Comparison of ENCODE assay signal across 1 cellular context in the genomic region with DNA sequence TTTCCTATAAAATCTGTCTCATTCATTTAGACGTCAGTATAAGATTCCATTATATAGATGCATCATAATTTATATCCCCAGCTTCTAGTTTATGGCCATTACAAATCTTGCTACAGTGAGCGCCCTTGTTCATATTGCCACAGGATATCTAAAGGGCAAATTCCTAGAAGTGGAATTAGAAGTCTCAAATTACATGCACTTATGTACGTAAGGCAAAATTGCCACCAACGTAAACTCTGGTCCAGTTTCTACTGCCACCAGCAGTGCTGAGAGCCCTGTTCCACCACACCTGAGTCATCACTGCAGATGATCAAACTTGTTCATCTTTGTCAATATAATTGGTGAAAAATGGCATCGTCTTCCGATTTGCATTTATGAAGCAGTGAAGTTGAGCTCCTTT.
TF ChIP-seq lines count a peak whose summit lies in the region.

No MANE protein-coding gene starts in this region.

TF ChIP-seq in HepG2, 621 proteins besides CTCF, POLR2A, EP300 and RAD21 (continued from another document):
- TF ChIP-seq, protein P1, sequence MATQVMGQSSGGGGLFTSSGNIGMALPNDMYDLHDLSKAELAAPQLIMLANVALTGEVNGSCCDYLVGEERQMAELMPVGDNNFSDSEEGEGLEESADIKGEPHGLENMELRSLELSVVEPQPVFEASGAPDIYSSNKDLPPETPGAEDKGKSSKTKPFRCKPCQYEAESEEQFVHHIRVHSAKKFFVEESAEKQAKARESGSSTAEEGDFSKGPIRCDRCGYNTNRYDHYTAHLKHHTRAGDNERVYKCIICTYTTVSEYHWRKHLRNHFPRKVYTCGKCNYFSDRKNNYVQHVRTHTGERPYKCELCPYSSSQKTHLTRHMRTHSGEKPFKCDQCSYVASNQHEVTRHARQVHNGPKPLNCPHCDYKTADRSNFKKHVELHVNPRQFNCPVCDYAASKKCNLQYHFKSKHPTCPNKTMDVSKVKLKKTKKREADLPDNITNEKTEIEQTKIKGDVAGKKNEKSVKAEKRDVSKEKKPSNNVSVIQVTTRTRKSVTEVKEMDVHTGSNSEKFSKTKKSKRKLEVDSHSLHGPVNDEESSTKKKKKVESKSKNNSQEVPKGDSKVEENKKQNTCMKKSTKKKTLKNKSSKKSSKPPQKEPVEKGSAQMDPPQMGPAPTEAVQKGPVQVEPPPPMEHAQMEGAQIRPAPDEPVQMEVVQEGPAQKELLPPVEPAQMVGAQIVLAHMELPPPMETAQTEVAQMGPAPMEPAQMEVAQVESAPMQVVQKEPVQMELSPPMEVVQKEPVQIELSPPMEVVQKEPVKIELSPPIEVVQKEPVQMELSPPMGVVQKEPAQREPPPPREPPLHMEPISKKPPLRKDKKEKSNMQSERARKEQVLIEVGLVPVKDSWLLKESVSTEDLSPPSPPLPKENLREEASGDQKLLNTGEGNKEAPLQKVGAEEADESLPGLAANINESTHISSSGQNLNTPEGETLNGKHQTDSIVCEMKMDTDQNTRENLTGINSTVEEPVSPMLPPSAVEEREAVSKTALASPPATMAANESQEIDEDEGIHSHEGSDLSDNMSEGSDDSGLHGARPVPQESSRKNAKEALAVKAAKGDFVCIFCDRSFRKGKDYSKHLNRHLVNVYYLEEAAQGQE (IDR thresholded peaks at IDR 0.05; ENCODE audit: borderline replicate concordance in 1 of 2, low read depth in 1 of 2, low read length in 2 of 2): no peak
- TF ChIP-seq ZFP1 (CRISPR knock-in tag; IDR thresholded peaks at IDR 0.05): no peak
- no peak for TF ChIP-seq ZKSCAN5 (CRISPR knock-in tag; IDR thresholded peaks at IDR 0.05)
- TF ChIP-seq ZKSCAN1 (IDR thresholded peaks at IDR 0.05; ENCODE audit: low read length): no peak
- TF ChIP-seq RARA (CRISPR knock-in tag; IDR thresholded peaks at IDR 0.05): peak; percentile 71
- TF ChIP-seq ZNF761 (CRISPR knock-in tag; conservative IDR thresholded peaks at IDR 0.05): no peak
- TF ChIP-seq ZNF484 (CRISPR knock-in tag; IDR thresholded peaks at IDR 0.05; ENCODE audit: borderline replicate concordance, low read depth): no peak
- no peak; the same call in 1 of the 2 replicates for TF ChIP-seq SALL1 (CRISPR knock-in tag; IDR thresholded peaks at IDR 0.05)
- TF ChIP-seq, protein P2, sequence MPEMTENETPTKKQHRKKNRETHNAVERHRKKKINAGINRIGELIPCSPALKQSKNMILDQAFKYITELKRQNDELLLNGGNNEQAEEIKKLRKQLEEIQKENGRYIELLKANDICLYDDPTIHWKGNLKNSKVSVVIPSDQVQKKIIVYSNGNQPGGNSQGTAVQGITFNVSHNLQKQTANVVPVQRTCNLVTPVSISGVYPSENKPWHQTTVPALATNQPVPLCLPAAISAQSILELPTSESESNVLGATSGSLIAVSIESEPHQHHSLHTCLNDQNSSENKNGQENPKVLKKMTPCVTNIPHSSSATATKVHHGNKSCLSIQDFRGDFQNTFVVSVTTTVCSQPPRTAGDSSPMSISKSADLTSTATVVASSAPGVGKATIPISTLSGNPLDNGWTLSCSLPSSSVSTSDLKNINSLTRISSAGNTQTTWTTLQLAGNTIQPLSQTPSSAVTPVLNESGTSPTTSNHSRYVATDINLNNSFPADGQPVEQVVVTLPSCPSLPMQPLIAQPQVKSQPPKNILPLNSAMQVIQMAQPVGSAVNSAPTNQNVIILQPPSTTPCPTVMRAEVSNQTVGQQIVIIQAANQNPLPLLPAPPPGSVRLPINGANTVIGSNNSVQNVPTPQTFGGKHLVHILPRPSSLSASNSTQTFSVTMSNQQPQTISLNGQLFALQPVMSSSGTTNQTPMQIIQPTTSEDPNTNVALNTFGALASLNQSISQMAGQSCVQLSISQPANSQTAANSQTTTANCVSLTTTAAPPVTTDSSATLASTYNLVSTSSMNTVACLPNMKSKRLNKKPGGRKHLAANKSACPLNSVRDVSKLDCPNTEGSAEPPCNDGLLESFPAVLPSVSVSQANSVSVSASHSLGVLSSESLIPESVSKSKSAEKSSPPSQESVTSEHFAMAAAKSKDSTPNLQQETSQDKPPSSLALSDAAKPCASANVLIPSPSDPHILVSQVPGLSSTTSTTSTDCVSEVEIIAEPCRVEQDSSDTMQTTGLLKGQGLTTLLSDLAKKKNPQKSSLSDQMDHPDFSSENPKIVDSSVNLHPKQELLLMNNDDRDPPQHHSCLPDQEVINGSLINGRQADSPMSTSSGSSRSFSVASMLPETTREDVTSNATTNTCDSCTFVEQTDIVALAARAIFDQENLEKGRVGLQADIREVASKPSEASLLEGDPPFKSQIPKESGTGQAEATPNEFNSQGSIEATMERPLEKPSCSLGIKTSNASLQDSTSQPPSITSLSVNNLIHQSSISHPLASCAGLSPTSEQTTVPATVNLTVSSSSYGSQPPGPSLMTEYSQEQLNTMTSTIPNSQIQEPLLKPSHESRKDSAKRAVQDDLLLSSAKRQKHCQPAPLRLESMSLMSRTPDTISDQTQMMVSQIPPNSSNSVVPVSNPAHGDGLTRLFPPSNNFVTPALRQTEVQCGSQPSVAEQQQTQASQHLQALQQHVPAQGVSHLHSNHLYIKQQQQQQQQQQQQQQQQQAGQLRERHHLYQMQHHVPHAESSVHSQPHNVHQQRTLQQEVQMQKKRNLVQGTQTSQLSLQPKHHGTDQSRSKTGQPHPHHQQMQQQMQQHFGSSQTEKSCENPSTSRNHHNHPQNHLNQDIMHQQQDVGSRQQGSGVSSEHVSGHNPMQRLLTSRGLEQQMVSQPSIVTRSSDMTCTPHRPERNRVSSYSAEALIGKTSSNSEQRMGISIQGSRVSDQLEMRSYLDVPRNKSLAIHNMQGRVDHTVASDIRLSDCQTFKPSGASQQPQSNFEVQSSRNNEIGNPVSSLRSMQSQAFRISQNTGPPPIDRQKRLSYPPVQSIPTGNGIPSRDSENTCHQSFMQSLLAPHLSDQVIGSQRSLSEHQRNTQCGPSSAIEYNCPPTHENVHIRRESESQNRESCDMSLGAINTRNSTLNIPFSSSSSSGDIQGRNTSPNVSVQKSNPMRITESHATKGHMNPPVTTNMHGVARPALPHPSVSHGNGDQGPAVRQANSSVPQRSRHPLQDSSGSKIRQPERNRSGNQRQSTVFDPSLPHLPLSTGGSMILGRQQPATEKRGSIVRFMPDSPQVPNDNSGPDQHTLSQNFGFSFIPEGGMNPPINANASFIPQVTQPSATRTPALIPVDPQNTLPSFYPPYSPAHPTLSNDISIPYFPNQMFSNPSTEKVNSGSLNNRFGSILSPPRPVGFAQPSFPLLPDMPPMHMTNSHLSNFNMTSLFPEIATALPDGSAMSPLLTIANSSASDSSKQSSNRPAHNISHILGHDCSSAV (CRISPR knock-in tag; IDR thresholded peaks at IDR 0.05; ENCODE audit: borderline replicate concordance): no peak
- TF ChIP-seq, protein P3, sequence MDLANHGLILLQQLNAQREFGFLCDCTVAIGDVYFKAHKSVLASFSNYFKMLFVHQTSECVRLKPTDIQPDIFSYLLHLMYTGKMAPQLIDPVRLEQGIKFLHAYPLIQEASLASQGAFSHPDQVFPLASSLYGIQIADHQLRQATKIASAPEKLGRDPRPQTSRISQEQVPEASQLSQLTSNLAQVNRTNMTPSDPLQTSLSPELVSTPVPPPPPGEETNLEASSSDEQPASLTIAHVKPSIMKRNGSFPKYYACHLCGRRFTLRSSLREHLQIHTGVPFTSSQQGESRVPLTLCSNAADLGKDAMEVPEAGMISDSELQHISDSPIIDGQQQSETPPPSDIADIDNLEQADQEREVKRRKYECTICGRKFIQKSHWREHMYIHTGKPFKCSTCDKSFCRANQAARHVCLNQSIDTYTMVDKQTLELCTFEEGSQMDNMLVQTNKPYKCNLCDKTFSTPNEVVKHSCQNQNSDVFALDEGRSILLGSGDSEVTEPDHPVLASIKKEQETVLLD (CRISPR knock-in tag; IDR thresholded peaks at IDR 0.05; ENCODE audit: low read depth): no peak
- TF ChIP-seq JUN (CRISPR knock-in tag; IDR thresholded peaks at IDR 0.05): no peak
- peak; percentile 31; the same call in 1 of the 2 replicates for TF ChIP-seq NCOR1 (IDR thresholded peaks at IDR 0.05; ENCODE audit: borderline replicate concordance, low read length)
- TF ChIP-seq FLYWCH1 (CRISPR knock-in tag; IDR thresholded peaks at IDR 0.05): no peak
- no peak for TF ChIP-seq EZH2 (conservative IDR thresholded peaks at IDR 0.05; ENCODE audit: low read depth, low read length)
- TF ChIP-seq, protein P4, sequence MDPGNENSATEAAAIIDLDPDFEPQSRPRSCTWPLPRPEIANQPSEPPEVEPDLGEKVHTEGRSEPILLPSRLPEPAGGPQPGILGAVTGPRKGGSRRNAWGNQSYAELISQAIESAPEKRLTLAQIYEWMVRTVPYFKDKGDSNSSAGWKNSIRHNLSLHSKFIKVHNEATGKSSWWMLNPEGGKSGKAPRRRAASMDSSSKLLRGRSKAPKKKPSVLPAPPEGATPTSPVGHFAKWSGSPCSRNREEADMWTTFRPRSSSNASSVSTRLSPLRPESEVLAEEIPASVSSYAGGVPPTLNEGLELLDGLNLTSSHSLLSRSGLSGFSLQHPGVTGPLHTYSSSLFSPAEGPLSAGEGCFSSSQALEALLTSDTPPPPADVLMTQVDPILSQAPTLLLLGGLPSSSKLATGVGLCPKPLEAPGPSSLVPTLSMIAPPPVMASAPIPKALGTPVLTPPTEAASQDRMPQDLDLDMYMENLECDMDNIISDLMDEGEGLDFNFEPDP (CRISPR knock-in tag; conservative IDR thresholded peaks at IDR 0.05): no peak
- TF ChIP-seq, protein P5, sequence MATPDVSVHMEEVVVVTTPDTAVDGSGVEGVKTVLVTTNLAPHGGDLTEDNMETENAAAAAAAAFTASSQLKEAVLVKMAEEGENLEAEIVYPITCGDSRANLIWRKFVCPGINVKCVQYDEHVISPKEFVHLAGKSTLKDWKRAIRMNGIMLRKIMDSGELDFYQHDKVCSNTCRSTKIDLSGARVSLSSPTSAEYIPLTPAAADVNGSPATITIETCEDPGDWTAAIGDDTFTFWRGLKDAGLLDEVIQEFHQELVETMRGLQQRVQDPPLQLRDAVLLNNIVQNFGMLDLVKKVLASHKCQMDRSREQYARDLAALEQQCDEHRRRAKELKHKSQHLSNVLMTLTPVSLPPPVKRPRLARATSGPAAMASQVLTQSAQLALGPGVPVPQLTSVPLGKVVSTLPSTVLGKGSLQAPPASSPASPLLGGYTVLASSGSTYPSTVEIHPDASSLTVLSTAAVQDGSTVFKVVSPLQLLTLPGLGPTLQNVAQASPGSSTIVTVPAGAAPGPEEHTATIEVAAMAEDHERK (CRISPR knock-in tag; IDR thresholded peaks at IDR 0.05; ENCODE audit: low read depth): no peak
- peak; percentile 87 for TF ChIP-seq BCL6 (CRISPR knock-in tag; IDR thresholded peaks at IDR 0.05)
- TF ChIP-seq, protein P6, sequence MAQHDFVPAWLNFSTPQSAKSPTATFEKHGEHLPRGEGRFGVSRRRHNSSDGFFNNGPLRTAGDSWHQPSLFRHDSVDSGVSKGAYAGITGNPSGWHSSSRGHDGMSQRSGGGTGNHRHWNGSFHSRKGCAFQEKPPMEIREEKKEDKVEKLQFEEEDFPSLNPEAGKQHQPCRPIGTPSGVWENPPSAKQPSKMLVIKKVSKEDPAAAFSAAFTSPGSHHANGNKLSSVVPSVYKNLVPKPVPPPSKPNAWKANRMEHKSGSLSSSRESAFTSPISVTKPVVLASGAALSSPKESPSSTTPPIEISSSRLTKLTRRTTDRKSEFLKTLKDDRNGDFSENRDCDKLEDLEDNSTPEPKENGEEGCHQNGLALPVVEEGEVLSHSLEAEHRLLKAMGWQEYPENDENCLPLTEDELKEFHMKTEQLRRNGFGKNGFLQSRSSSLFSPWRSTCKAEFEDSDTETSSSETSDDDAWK (CRISPR knock-in tag; IDR thresholded peaks at IDR 0.05): no peak
- no peak for TF ChIP-seq KMT2B (CRISPR knock-in tag; IDR thresholded peaks at IDR 0.05)
- 0 out of 2 replicates have a peak, but pooled peaks have one; percentile 14 for TF ChIP-seq MAFF (IDR thresholded peaks at IDR 0.05; ENCODE audit: low read depth, low read length)
- no peak for TF ChIP-seq ZNF382 (CRISPR knock-in tag; IDR thresholded peaks at IDR 0.05; ENCODE audit: borderline replicate concordance)
- TF ChIP-seq NFATC3 (CRISPR knock-in tag; IDR thresholded peaks at IDR 0.05): no peak
- TF ChIP-seq, protein P7, sequence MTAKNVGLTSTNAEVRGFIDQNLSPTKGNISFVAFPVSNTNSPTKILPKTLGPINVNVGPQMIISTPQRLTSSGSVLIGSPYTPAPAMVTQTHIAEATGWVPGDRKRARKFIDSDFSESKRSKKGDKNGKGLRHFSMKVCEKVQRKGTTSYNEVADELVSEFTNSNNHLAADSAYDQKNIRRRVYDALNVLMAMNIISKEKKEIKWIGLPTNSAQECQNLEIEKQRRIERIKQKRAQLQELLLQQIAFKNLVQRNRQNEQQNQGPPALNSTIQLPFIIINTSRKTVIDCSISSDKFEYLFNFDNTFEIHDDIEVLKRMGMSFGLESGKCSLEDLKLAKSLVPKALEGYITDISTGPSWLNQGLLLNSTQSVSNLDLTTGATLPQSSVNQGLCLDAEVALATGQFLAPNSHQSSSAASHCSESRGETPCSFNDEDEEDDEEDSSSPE (CRISPR knock-in tag; IDR thresholded peaks at IDR 0.05): no peak
- TF ChIP-seq SKI (IDR thresholded peaks at IDR 0.05; ENCODE audit: partially characterized antibody): no peak
- TF ChIP-seq CEBPB (IDR thresholded peaks at IDR 0.05; ENCODE audit: borderline replicate concordance, low read depth, low read length): no peak
- peak; percentile 81 for TF ChIP-seq SIX4 (CRISPR knock-in tag; IDR thresholded peaks at IDR 0.05)
- TF ChIP-seq RAD51 (IDR thresholded peaks at IDR 0.05; ENCODE audit: borderline replicate concordance): no peak
- TF ChIP-seq SMC3 (IDR thresholded peaks at IDR 0.05; ENCODE audit: low read length): no peak
- TF ChIP-seq, protein P8, sequence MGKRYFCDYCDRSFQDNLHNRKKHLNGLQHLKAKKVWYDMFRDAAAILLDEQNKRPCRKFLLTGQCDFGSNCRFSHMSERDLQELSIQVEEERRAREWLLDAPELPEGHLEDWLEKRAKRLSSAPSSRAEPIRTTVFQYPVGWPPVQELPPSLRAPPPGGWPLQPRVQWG (CRISPR knock-in tag; IDR thresholded peaks at IDR 0.05; ENCODE audit: borderline replicate concordance, low read depth): no peak
- TF ChIP-seq GLI4 (CRISPR knock-in tag; IDR thresholded peaks at IDR 0.05; ENCODE audit: borderline replicate concordance): no peak
- TF ChIP-seq, protein P9, sequence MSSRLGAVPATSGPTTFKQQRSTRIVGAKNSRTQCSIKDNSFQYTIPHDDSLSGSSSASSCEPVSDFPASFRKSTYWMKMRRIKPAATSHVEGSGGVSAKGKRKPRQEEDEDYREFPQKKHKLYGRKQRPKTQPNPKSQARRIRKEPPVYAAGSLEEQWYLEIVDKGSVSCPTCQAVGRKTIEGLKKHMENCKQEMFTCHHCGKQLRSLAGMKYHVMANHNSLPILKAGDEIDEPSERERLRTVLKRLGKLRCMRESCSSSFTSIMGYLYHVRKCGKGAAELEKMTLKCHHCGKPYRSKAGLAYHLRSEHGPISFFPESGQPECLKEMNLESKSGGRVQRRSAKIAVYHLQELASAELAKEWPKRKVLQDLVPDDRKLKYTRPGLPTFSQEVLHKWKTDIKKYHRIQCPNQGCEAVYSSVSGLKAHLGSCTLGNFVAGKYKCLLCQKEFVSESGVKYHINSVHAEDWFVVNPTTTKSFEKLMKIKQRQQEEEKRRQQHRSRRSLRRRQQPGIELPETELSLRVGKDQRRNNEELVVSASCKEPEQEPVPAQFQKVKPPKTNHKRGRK (CRISPR knock-in tag; IDR thresholded peaks at IDR 0.05): no peak
- TF ChIP-seq ZNF225 (CRISPR knock-in tag; IDR thresholded peaks at IDR 0.05): no peak
- TF ChIP-seq FOXA1 (IDR thresholded peaks at IDR 0.05): no peak
- TF ChIP-seq FOXA1 (CRISPR knock-in tag; IDR thresholded peaks at IDR 0.05): 0 out of 2 replicates have a peak, but pooled peaks have one; percentile 12
- TF ChIP-seq STAT5B (CRISPR knock-in tag; IDR thresholded peaks at IDR 0.05): no peak
- TF ChIP-seq ZNF563 (CRISPR knock-in tag; IDR thresholded peaks at IDR 0.05): no peak
